ENCODE assay signal across 1 cellular context in genomic region chr7:100444311-100445278, GRCh38.
TF ChIP-seq lines count a peak whose summit lies in the region.

No MANE protein-coding gene starts in this region.

TF ChIP-seq in HepG2, 621 proteins besides CTCF, POLR2A, EP300 and RAD21 (continued from another document):
- no peak for TF ChIP-seq PRDM10 (CRISPR knock-in tag; IDR thresholded peaks at IDR 0.05; ENCODE audit: low read depth)
